ENCODE assay signal across 7 cellular contexts in the genomic region with DNA sequence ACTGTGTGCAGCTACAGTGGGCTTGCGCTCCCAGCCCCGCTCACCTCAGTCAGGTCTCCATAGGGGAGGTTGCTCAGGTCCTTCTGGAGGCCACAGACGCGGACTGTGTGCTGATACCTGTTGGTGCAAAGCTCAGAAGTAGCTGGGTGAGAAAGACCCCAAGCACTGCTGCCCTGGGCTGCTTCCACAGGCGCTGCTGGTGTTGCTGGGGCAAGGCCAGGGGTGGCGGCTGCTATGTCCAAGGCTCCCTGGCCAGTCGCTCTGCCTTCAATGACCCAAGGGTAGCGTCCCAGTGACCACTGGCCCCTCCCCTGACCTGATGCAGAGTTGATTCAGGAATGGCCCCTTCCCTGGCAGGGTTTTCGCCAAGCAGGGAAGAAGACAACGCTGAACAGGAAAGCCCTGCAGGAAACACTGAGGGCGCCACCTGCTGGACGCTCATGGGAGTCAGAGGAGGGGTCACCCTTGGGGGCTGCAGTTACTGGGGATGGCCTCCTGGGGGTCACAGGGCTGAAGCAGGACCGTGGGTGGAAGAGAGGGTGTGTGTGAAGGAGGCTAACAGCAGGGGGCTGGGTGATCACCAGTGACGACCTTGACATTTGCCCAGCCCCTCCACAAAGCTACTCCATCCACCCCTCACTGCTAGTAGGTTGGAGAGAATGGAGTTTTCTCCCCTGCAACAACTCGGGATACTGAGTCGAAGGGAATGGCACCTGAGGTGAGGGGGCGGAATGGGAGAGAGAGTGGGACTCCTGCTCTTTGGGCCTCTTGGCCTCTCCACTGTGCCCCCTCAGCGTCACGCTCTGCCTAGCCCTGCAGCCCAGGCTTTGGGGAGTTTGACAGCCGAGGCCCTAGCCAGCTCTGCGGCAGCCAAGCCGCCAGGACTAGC. TPM values are rescaled to one million over a fixed set of nuclear protein-coding genes. Genes with fewer than 3 reads are reported as not detected.
DNase-seq lines count a peak whose midpoint lies in the region; ATAC-seq and TF ChIP-seq lines count a peak whose summit lies in the region.

No MANE protein-coding gene starts in this region.

- H3K27ac Mint-ChIP-seq in activated CD4-positive, alpha-beta T cell treated with anti-CD3 and anti-CD28 coated beads, Interleukin-2, amount 10 ng/mL, durations not matched to agents 24 days and 14 days = no peak overlapping the region
- H3K27ac Mint-ChIP-seq in effector memory CD8-positive, alpha-beta T cell = no peak overlapping the region

- H3K36me3 ChIP-seq in GM23248 (ENCODE audit: low read depth) (no peaks in the 10 kb centered on the region), neural cell (ENCODE audit: insufficient read depth, low read length) (no peaks in the 10 kb centered on the region)

- H3K9me3 Mint-ChIP-seq in activated CD4-positive, alpha-beta T cell treated with anti-CD3 and anti-CD28 coated beads, Interleukin-2, amount 10 ng/mL, durations not matched to agents 24 days and 14 days = peaks cover 3% of the 10 kb centered on the region
- H3K9me3 Mint-ChIP-seq in effector memory CD8-positive, alpha-beta T cell = no peaks in the 10 kb centered on the region

- H3K36me3 Mint-ChIP-seq in activated CD4-positive, alpha-beta T cell treated with anti-CD3 and anti-CD28 coated beads, Interleukin-2, amount 10 ng/mL, durations not matched to agents 24 days and 14 days (ENCODE audit: low read depth) = no peaks in the 10 kb centered on the region
- H3K36me3 Mint-ChIP-seq in effector memory CD8-positive, alpha-beta T cell (ENCODE audit: insufficient read depth) = no peaks in the 10 kb centered on the region

- no peak overlapping the region for H3K4me3 ChIP-seq in GM23248
- H3K4me3 ChIP-seq in neural cell (ENCODE audit: low read length) = no peak overlapping the region

- H3F3A ChIP-seq in GM23248 (ENCODE audit: insufficient read depth) = peaks cover under 1% of the 10 kb centered on the region; the same call in 1 of the 2 replicates
- H3F3A ChIP-seq in neural cell (ENCODE audit: insufficient read depth, low read length, poor library complexity, severe bottlenecking) = no peaks in the 10 kb centered on the region

- no peaks in the 10 kb centered on the region for H3K27me3 Mint-ChIP-seq in activated CD4-positive, alpha-beta T cell treated with anti-CD3 and anti-CD28 coated beads, Interleukin-2, amount 10 ng/mL, durations not matched to agents 24 days and 14 days
- peaks cover 12 to 48% of the 10 kb centered on the region in 2 donors for H3K27me3 Mint-ChIP-seq in effector memory CD8-positive, alpha-beta T cell

- no peaks in the 10 kb centered on the region for H4K20me1 ChIP-seq in GM23248 (ENCODE audit: insufficient read depth)
- no peaks in the 10 kb centered on the region for H4K20me1 ChIP-seq in neural cell (ENCODE audit: insufficient read depth)

- 67 to 68% methylated on average over 16 to 22 of the region's 22 CpGs for WGBS in GM23248 (ENCODE audit: low coverage in 1 of 2, low lambda C conversion rate in 2 of 2, missing lambda C conversion rate in 2 of 2), 2 experiments

- H3K9me2 ChIP-seq in GM23248 (ENCODE audit: insufficient read depth) (no peaks in the 10 kb centered on the region), neural cell (ENCODE audit: insufficient read depth, low read length) (no peaks in the 10 kb centered on the region)

- peaks cover 6% of the 10 kb centered on the region for H3K4me1 Mint-ChIP-seq in activated CD4-positive, alpha-beta T cell treated with anti-CD3 and anti-CD28 coated beads, Interleukin-2, amount 10 ng/mL, durations not matched to agents 24 days and 14 days
- H3K4me1 Mint-ChIP-seq in effector memory CD8-positive, alpha-beta T cell (ENCODE audit: low read depth in 2 of 2) = peaks cover 0 to 2% of the 10 kb centered on the region in 2 donors

- H3K9me3 ChIP-seq in GM23248 (ENCODE audit: low read depth) (no peaks in the 10 kb centered on the region), neural cell (ENCODE audit: low read length) (no peaks in the 10 kb centered on the region)

- TF ChIP-seq RAD21 in neural cell (conservative IDR thresholded peaks at IDR 0.05) = peak; percentile 59

- in situ Hi-C loops in GM23248 (cut with MboI) = no loop called here

- intact Hi-C loops in activated CD4-positive, alpha-beta T cell treated with anti-CD3 and anti-CD28 coated beads, Interleukin-2, amount 10 ng/mL, durations not matched to agents 24 days and 14 days (cut with micrococcal nuclease) = loop anchor here (2.0 kb wide), 1 partner anchor 975 kb away; a partner anchor contains a TSS

- ATAC-seq in effector memory CD8-positive, alpha-beta T cell (replicated peaks) = peak; percentile 59
- ATAC-seq in HG02571 (IDR thresholded peaks at IDR 0.05; ENCODE audit: unreplicated experiment) = no peak

- H3K9ac ChIP-seq in GM23248 (no peak overlapping the region), neural cell (ENCODE audit: low read length) (no peak overlapping the region)

- no peak overlapping the region for H3K4me3 Mint-ChIP-seq in activated CD4-positive, alpha-beta T cell treated with anti-CD3 and anti-CD28 coated beads, Interleukin-2, amount 10 ng/mL, durations not matched to agents 24 days and 14 days
- H3K4me3 Mint-ChIP-seq in effector memory CD8-positive, alpha-beta T cell = no peak overlapping the region

- H3K79me2 ChIP-seq in GM23248 (ENCODE audit: insufficient read depth) = no peaks in the 10 kb centered on the region
- H3K79me2 ChIP-seq in neural cell (replicated peaks; ENCODE audit: insufficient read depth, low read length) = no peaks in the 10 kb centered on the region

- H3K27ac ChIP-seq in GM23248 (no peak overlapping the region), neural cell (ENCODE audit: low read length) (no peak overlapping the region)

- TF ChIP-seq CTCF in GM10266 (IDR thresholded peaks at IDR 0.05; ENCODE audit: control insufficient read depth, insufficient read depth, low read depth, missing control alignments) (peak; percentile 85), neural cell (IDR thresholded peaks at IDR 0.05; ENCODE audit: poor library complexity, severe bottlenecking) (peak; percentile 62)

- H3K4me1 ChIP-seq in GM23248 (ENCODE audit: insufficient read depth) = peaks cover 8% of the 10 kb centered on the region

- H2AFZ ChIP-seq in GM23248 = no peak overlapping the region
- no peak overlapping the region for H2AFZ ChIP-seq in neural cell (ENCODE audit: low read depth, low read length)

- DNase-seq in GM10266 (ENCODE audit: extremely low spot score) (peak; percentile 68), GM23248 (peak; percentile 52), NCI-H1105 treated with DMSO at 0.1 percent for 48 hours (lab: John Stamatoyannopoulos, UW) (peak; percentile 55)
- peak; percentile 85 for DNase-seq in activated CD4-positive, alpha-beta T cell treated with anti-CD3 and anti-CD28 coated beads, Interleukin-2, amount 10 ng/mL, durations not matched to agents 24 days and 14 days
- peak; percentile 27 to 46 (median 30) for DNase-seq in effector memory CD8-positive, alpha-beta T cell

- no peak for TF ChIP-seq EP300 in neural cell (conservative IDR thresholded peaks at IDR 0.05; ENCODE audit: poor library complexity, severe bottlenecking)

- H3K27me3 ChIP-seq in GM23248 (replicated peaks; ENCODE audit: insufficient read depth) = no peaks in the 10 kb centered on the region; the same call in none of the 2 replicates
- H3K27me3 ChIP-seq in neural cell (ENCODE audit: insufficient read depth, low read depth, low read length) = no peaks in the 10 kb centered on the region

- H3K4me2 ChIP-seq in GM23248 (ENCODE audit: unreplicated experiment) = no peak overlapping the region
- no peak overlapping the region for H3K4me2 ChIP-seq in neural cell (ENCODE audit: low read length)

TF ChIP-seq in neural cell, 6 proteins besides CTCF, POLR2A, EP300 and RAD21:
- TF ChIP-seq POLR2AphosphoS5 (IDR thresholded peaks at IDR 0.05) = no peak
- peak; percentile 67 for TF ChIP-seq SMC3 (conservative IDR thresholded peaks at IDR 0.05; ENCODE audit: poor library complexity)

RNA-seq across cellular contexts. Expression of a gene that starts 38.3 kb away (rescaled TPM):
- not detected in 2 replicates for total RNA-seq in GM23248 (2014; rRNA removed; shearing (Covaris generic))
- polyA plus RNA-seq in GM23248 (2016; fragmentation: Nextera tagmentation; extraction: Ambion mirVana) = not detected in 2 replicates
- not detected in 2 replicates for total RNA-seq in activated CD4-positive, alpha-beta T cell treated with anti-CD3 and anti-CD28 coated beads, Interleukin-2, amount 10 ng/mL, durations not matched to agents 24 days and 14 days
- polyA plus RNA-seq in neural cell = not detected in 2 replicates
- polyA minus RNA-seq in neural cell = not detected in 2 replicates

Comparison
In these comparisons a context has a peak if more than half of its experiments do, and no peak if none do; other contexts are left out.
1. DNase-seq: peak in every context shown above with its lines; median percentile 85 in activated CD4-positive, alpha-beta T cell treated with anti-CD3 and anti-CD28 coated beads, Interleukin-2, amount 10 ng/mL, durations not matched to agents 24 days and 14 days; 68 in GM10266; 55 in NCI-H1105 treated with DMSO at 0.1 percent for 48 hours; 52 in GM23248; 30 in effector memory CD8-positive, alpha-beta T cell.